In the genomic region with DNA sequence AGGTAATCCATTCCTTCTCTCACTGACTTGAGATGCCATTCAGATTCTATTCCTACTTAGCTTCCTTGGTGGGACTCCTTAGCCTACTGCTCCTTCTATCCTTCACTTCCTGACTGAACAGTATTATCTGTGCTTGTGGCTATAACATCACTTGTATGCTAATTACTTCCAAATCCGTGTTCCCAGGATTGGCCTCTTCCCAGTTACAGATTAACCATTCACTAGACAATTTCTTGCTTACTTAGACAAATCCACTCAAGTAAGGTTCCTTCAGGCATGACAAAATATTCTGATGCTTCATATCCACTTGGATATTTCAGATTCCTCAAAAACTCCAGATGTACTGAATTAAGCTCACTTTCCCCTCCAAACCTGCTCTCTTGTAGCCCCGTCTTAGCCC, we compare ENCODE assay signal across 19 cellular contexts.
"Had no signal": no experiment of that assay in that cellular context is flagged by ENCODE, and none has a peak within 500 bp of the region (broad histone marks: within the 10 kb centered on the region; RNA-seq: fewer than 3 reads in every experiment).

No MANE protein-coding gene starts in this region.

- DNase-seq: activated CD4-positive, alpha-beta T cell treated with anti-CD3 and anti-CD28 coated beads for 36 hours; activated CD4-positive, alpha-beta T cell treated with anti-CD3 and anti-CD28 coated beads, Interleukin-2, amount 50 U/mL, for 48 hours; activated T-cell treated with anti-CD3 and anti-CD28 coated beads for 4 hours; amniotic stem cell; caudate nucleus; dorsolateral prefrontal cortex; foreskin fibroblast; glutamatergic neuron; left ventricle myocardium superior; mucosa of descending colon; naive B cell; sigmoid colon; stimulated activated CD4-positive, alpha-beta T cell treated with anti-CD3 and anti-CD28 coated beads, Interleukin-4, amount 100 ng/mL, for 4 hours; T-helper 2 cell; testis; upper lobe of right lung had no signal

- H3K9me3 Mint-ChIP-seq: neural progenitor cell; stimulated activated memory B cell treated with anti-CD40 and anti-IgM and Interleukin-4, amounts not matched to agents 10 μg/mL and 1 μg/mL and 100 μg/mL, for 72 hours had no signal

- H3K36me3 Mint-ChIP-seq: activated naive CD8-positive, alpha-beta T cell; naive B cell; stimulated activated memory B cell treated with anti-CD40 and anti-IgM and Interleukin-4, amounts not matched to agents 10 μg/mL and 1 μg/mL and 100 μg/mL, for 72 hours had no signal

- H3K4me1 Mint-ChIP-seq: activated CD4-positive, alpha-beta T cell treated with anti-CD3 and anti-CD28 coated beads for 36 hours; naive B cell; stimulated activated memory B cell treated with anti-CD40 and anti-IgM and Interleukin-4, amounts not matched to agents 10 μg/mL and 1 μg/mL and 100 μg/mL, for 72 hours had no signal

- H3K9me3 ChIP-seq: mucosa of descending colon, sigmoid colon, testis, upper lobe of right lung had no signal

- H3K4me3 Mint-ChIP-seq: activated CD4-positive, alpha-beta T cell treated with anti-CD3 and anti-CD28 coated beads for 36 hours; activated naive CD8-positive, alpha-beta T cell; naive B cell; neural progenitor cell; stimulated activated memory B cell treated with anti-CD40 and anti-IgM and Interleukin-4, amounts not matched to agents 10 μg/mL and 1 μg/mL and 100 μg/mL, for 72 hours had no signal

- H3K27ac ChIP-seq: neural progenitor cell, sigmoid colon, testis, upper lobe of right lung had no signal

- H3K36me3 ChIP-seq: neural progenitor cell, sigmoid colon, upper lobe of right lung had no signal

- H3K4me2 ChIP-seq: neural progenitor cell had no signal

- H3K27ac Mint-ChIP-seq: activated CD4-positive, alpha-beta T cell treated with anti-CD3 and anti-CD28 coated beads for 36 hours; activated naive CD8-positive, alpha-beta T cell; naive B cell; neural progenitor cell; stimulated activated memory B cell treated with anti-CD40 and anti-IgM and Interleukin-4, amounts not matched to agents 10 μg/mL and 1 μg/mL and 100 μg/mL, for 72 hours had no signal

- H3K27me3 ChIP-seq: dorsolateral prefrontal cortex, neural progenitor cell, sigmoid colon, testis, upper lobe of right lung had no signal

- H3K4me3 ChIP-seq: dorsolateral prefrontal cortex, mucosa of descending colon, neural progenitor cell, sigmoid colon, testis, upper lobe of right lung had no signal

- H3K9ac ChIP-seq: neural progenitor cell had no signal

- ATAC-seq: activated CD4-positive, alpha-beta T cell treated with anti-CD3 and anti-CD28 coated beads for 36 hours; left ventricle myocardium superior; mucosa of descending colon; stimulated activated memory B cell treated with anti-CD40 and anti-IgM and Interleukin-4, amounts not matched to agents 10 μg/mL and 1 μg/mL and 100 μg/mL, for 72 hours; upper lobe of right lung had no signal
